1 cellular context compared by ENCODE assay signal in genomic region chr11:73361953-73362776, GRCh38.
TF ChIP-seq lines count a peak whose summit lies in the region.

No MANE protein-coding gene starts in this region.

TF ChIP-seq in WTC11, 78 proteins besides CTCF, POLR2A, EP300 and RAD21 (continued from another document and continues in another):
- TF ChIP-seq ARID4B (CRISPR knock-in tag; IDR thresholded peaks at IDR 0.05; ENCODE audit: borderline replicate concordance): peak; percentile 47; the same call in 1 of the 2 replicates
- TF ChIP-seq NFATC4 (CRISPR knock-in tag; IDR thresholded peaks at IDR 0.05): no peak
- TF ChIP-seq GRHL2 (CRISPR knock-in tag; IDR thresholded peaks at IDR 0.05; ENCODE audit: insufficient replicate concordance, severe bottlenecking): no peak
- TF ChIP-seq CREB1 (CRISPR knock-in tag; IDR thresholded peaks at IDR 0.05): no peak
- peak; percentile 65; the same call in 1 of the 2 replicates for TF ChIP-seq CREM (CRISPR knock-in tag; IDR thresholded peaks at IDR 0.05)
- no peak for TF ChIP-seq PRDM15 (CRISPR knock-in tag; IDR thresholded peaks at IDR 0.05)
- no peak for TF ChIP-seq ATF2 (CRISPR knock-in tag; IDR thresholded peaks at IDR 0.05; ENCODE audit: borderline replicate concordance, low read depth)
- TF ChIP-seq EMX1 (CRISPR knock-in tag; IDR thresholded peaks at IDR 0.05): no peak
- no peak for TF ChIP-seq CDX4 (CRISPR knock-in tag; IDR thresholded peaks at IDR 0.05; ENCODE audit: borderline replicate concordance)
- no peak for TF ChIP-seq FOXP4 (CRISPR knock-in tag; IDR thresholded peaks at IDR 0.05)
- TF ChIP-seq IRF1 (CRISPR knock-in tag; IDR thresholded peaks at IDR 0.05): no peak
- TF ChIP-seq OVOL2 (CRISPR knock-in tag; IDR thresholded peaks at IDR 0.05; ENCODE audit: borderline replicate concordance): no peak
- TF ChIP-seq ZBTB21 (CRISPR knock-in tag; IDR thresholded peaks at IDR 0.05; ENCODE audit: borderline replicate concordance): peak; percentile 61; the same call in 1 of the 2 replicates
- no peak for TF ChIP-seq ATF6 (CRISPR knock-in tag; IDR thresholded peaks at IDR 0.05)
- TF ChIP-seq USF2 (CRISPR knock-in tag; IDR thresholded peaks at IDR 0.05): peak; percentile 27; the same call in 1 of the 2 replicates
- no peak for TF ChIP-seq SOX15 (CRISPR knock-in tag; IDR thresholded peaks at IDR 0.05)
- no peak for TF ChIP-seq AR (CRISPR knock-in tag; IDR thresholded peaks at IDR 0.05)
- TF ChIP-seq ZNF671 (CRISPR knock-in tag; IDR thresholded peaks at IDR 0.05): no peak
- TF ChIP-seq NFE2L1 (CRISPR knock-in tag; IDR thresholded peaks at IDR 0.05): no peak
- no peak for TF ChIP-seq GABPB1 (CRISPR knock-in tag; IDR thresholded peaks at IDR 0.05)
- TF ChIP-seq HMGXB4 (CRISPR knock-in tag; IDR thresholded peaks at IDR 0.05): peak; percentile 84; the same call in 1 of the 2 replicates
- no peak for TF ChIP-seq ZMAT4 (CRISPR knock-in tag; IDR thresholded peaks at IDR 0.05)
- no peak for TF ChIP-seq ZNF138 (CRISPR knock-in tag; conservative IDR thresholded peaks at IDR 0.05)
- 0 out of 2 replicates have a peak, but pooled peaks have one; percentile 30 for TF ChIP-seq ZNF121 (CRISPR knock-in tag; IDR thresholded peaks at IDR 0.05)
- TF ChIP-seq GTF2I (CRISPR knock-in tag; conservative IDR thresholded peaks at IDR 0.05): no peak
- TF ChIP-seq MXD4 (CRISPR knock-in tag; IDR thresholded peaks at IDR 0.05; ENCODE audit: borderline replicate concordance): no peak
- no peak for TF ChIP-seq ZNF416 (CRISPR knock-in tag; IDR thresholded peaks at IDR 0.05)
- no peak for TF ChIP-seq STAT6 (CRISPR knock-in tag; conservative IDR thresholded peaks at IDR 0.05; ENCODE audit: low read depth)
